11 cellular contexts compared by ENCODE assay signal in the genomic region with DNA sequence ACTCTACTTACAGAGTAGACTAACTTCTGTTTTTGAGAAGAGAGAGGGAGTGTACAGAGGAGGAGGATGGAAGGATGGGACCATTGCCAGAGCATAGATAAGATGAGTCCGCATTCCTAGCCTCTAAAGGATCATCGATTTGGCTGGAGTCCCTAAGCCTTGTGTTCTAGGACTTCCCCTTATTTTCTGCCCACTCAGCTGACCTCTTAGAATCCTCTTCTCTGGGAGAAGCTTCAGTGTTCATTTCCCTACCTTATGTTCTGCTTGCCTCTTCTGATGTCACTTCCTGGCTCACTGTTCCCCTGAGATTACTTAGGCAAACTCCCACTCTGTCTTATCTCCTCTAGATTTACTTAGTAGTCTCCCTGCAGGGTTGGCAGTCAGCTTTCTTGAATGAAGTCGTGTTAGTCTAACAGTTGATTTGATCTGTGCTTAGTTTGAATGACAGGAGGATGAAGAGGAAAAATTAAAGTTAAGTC.
DNase-seq lines count a peak whose midpoint lies in the region; ATAC-seq and TF ChIP-seq lines count a peak whose summit lies in the region.
"Had no signal": no experiment of that assay in that cellular context is flagged by ENCODE, and none has a peak within 500 bp of the region (broad histone marks: within the 10 kb centered on the region; RNA-seq: fewer than 3 reads in every experiment).

No MANE protein-coding gene starts in this region.

- H3K27ac ChIP-seq in 22Rv1 (peak overlapping the region; percentile 42), VCaP (peak overlapping the region; percentile 85), RWPE1 (no peak overlapping the region)

- no peaks in the 10 kb centered on the region for H3K27me3 Mint-ChIP-seq in memory B cell
- H3K27me3 Mint-ChIP-seq in chondrocyte (ENCODE audit: low read depth): no peaks in the 10 kb centered on the region
- H3K27me3 Mint-ChIP-seq: activated CD4-positive, alpha-beta memory T cell treated with anti-CD3 and anti-CD28 coated beads, Interleukin-2, amount 10 ng/mL, durations not matched to agents 7 days and 5 days had no signal

- DNase-seq in memory B cell (ENCODE audit: low spot score in 2 of 2) (peak; percentile 14 to 19), chondrocyte (ENCODE audit: low spot score) (no peak), NCI-H526 (lab: John Stamatoyannopoulos, UW) (no peak), NCI-H1694 treated with DMSO at 0.1 percent for 48 hours (lab: John Stamatoyannopoulos, UW) (no peak), RWPE1 (ENCODE audit: low spot score) (no peak)
- DNase-seq: activated CD4-positive, alpha-beta memory T cell treated with anti-CD3 and anti-CD28 coated beads, Interleukin-2, amount 10 ng/mL, durations not matched to agents 7 days and 5 days; NCI-H1417; retina had no signal

- CTCF ChIA-PET in RWPE1 (lab: Yijun Ruan, JAX): interaction anchor here (0.6 kb wide), 1 partner anchor 24 kb away, joined by 3 read pairs; no protein-coding TSS in a partner anchor

- no peaks in the 10 kb centered on the region for H3K36me3 Mint-ChIP-seq in memory B cell
- no peaks in the 10 kb centered on the region for H3K36me3 Mint-ChIP-seq in chondrocyte (ENCODE audit: low read depth)

- POLR2A ChIA-PET in RWPE1 (lab: Yijun Ruan, JAX; ENCODE audit: low non-redundant PET): no interaction called here

- H3K4me1 Mint-ChIP-seq in memory B cell: peaks cover 14% of the 10 kb centered on the region
- peaks cover 28% of the 10 kb centered on the region for H3K4me1 Mint-ChIP-seq in chondrocyte (ENCODE audit: low read depth)

- peak overlapping the region; percentile 0 for H3K4me3 Mint-ChIP-seq in memory B cell
- no peak overlapping the region for H3K4me3 Mint-ChIP-seq in chondrocyte (ENCODE audit: unreplicated experiment)
- H3K4me3 Mint-ChIP-seq: activated CD4-positive, alpha-beta memory T cell treated with anti-CD3 and anti-CD28 coated beads, Interleukin-2, amount 10 ng/mL, durations not matched to agents 7 days and 5 days had no signal

- TF ChIP-seq CTCF in 22Rv1 (IDR thresholded peaks at IDR 0.05): no peak
- no peak for TF ChIP-seq CTCF in VCaP (conservative IDR thresholded peaks at IDR 0.05)
- no peak for TF ChIP-seq CTCF in chondrocyte (IDR thresholded peaks at IDR 0.05)
- no peak for TF ChIP-seq CTCF in RWPE1 (conservative IDR thresholded peaks at IDR 0.05; ENCODE audit: low read depth)

- H3K9me3 Mint-ChIP-seq in memory B cell (no peaks in the 10 kb centered on the region), chondrocyte (ENCODE audit: low read depth) (no peaks in the 10 kb centered on the region)
- H3K9me3 Mint-ChIP-seq: activated CD4-positive, alpha-beta memory T cell treated with anti-CD3 and anti-CD28 coated beads, Interleukin-2, amount 10 ng/mL, durations not matched to agents 7 days and 5 days had no signal

- ATAC-seq in HG02798 (IDR thresholded peaks at IDR 0.05; ENCODE audit: poor library complexity, unreplicated experiment): peak; percentile 64
- peak; percentile 98 for ATAC-seq in memory B cell (ENCODE audit: low read depth)

- peak overlapping the region; percentile 1 for H3K27ac Mint-ChIP-seq in memory B cell
- H3K27ac Mint-ChIP-seq in chondrocyte (ENCODE audit: unreplicated experiment): no peak overlapping the region
- H3K27ac Mint-ChIP-seq: activated CD4-positive, alpha-beta memory T cell treated with anti-CD3 and anti-CD28 coated beads, Interleukin-2, amount 10 ng/mL, durations not matched to agents 7 days and 5 days had no signal

Comparison
In these comparisons a context has a peak if more than half of its experiments do, and no peak if none do; other contexts are left out.
1. DNase-seq: peak in memory B cell (2 of 2); none in chondrocyte (single experiment), NCI-H526 (0 of 2), NCI-H1694 treated with DMSO at 0.1 percent for 48 hours (single experiment) and RWPE1 (single experiment).